Comparison of ENCODE assay signal across 19 cellular contexts in the genomic region with DNA sequence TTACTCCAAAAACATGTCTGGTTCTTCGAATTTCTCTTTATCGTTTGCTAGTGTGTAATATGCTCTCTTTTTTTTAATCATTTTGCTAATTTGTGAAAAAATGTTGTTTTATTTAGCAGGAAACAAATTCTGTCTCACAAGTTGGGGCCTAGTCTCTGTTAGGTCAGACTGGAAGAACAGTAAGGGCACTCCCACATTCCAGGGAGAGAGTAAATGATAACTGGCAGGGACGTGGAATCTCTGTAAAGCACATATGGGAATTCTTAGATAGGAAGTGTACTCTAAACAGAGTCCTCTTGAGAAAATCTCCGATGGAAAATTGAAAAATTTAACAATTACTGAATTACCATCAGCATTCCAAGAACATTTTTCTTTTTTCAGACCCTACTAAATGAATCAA. TPM values are rescaled to one million over a fixed set of nuclear protein-coding genes. Genes with fewer than 3 reads are reported as not detected.
"Had no signal": no experiment of that assay in that cellular context is flagged by ENCODE, and none has a peak within 500 bp of the region (broad histone marks: within the 10 kb centered on the region; RNA-seq: fewer than 3 reads in every experiment).

No MANE protein-coding gene starts in this region.

- DNase-seq: activated CD4-positive, alpha-beta T cell treated with anti-CD3 and anti-CD28 coated beads, Interleukin-2, amount 50 U/mL, for 4 hours; activated CD4-positive, CD25-positive, alpha-beta regulatory T cell treated with anti-CD3 and anti-CD28 coated beads, Interleukin-2, amount 50 U/mL, for 72 hours; activated CD8-positive, alpha-beta memory T cell treated with anti-CD3 and anti-CD28 coated beads, Interleukin-2, amount 10 ng/mL, durations not matched to agents 7 days and 5 days; activated effector memory CD4-positive, alpha-beta T cell treated with anti-CD3 and anti-CD28 coated beads, Interleukin-2, amount 50 U/mL, for 16 hours; activated naive CD8-positive, alpha-beta T cell treated with anti-CD3 and anti-CD28 coated beads for 36 hours; activated T-cell treated with anti-CD3 and anti-CD28 coated beads, Interleukin-2, amount 50 U/mL, for 4 hours; aorta; colonic mucosa; immature natural killer cell; nephron progenitor cell; psoas muscle; sigmoid colon; stimulated activated CD4-positive, alpha-beta T cell treated with anti-CD3 and anti-CD28 coated beads, Interleukin-4, amount 100 ng/mL, for 24 hours; SW 1271; upper lobe of right lung had no signal

- H3K36me3 ChIP-seq: cardiac muscle cell, colonic mucosa, sigmoid colon, upper lobe of right lung had no signal

- H3K4me3 ChIP-seq: cardiac muscle cell, colonic mucosa, psoas muscle, sigmoid colon, upper lobe of right lung had no signal

- H3K9me3 Mint-ChIP-seq: activated naive CD8-positive, alpha-beta T cell treated with anti-CD3 and anti-CD28 coated beads for 36 hours; activated T-cell treated with anti-CD3 and anti-CD28 coated beads, Interleukin-2, amount 50 U/mL, for 4 hours; immature natural killer cell; nephron progenitor cell; stimulated activated naive CD8-positive, alpha-beta T cell treated with anti-CD3 and anti-CD28 coated beads, Interleukin-15, Interleukin-2, amounts not matched to agents 100 ng/mL and 50 ng/mL, for 24 hours; T-helper 2 cell treated with Interferon-gamma antibody and Interleukin-4, amounts not matched to agents 5 μg/mL and 100 μg/mL, for 36 hours had no signal

- H3K4me1 Mint-ChIP-seq: activated CD8-positive, alpha-beta memory T cell treated with anti-CD3 and anti-CD28 coated beads, Interleukin-2, amount 10 ng/mL, durations not matched to agents 7 days and 5 days; activated naive CD8-positive, alpha-beta T cell treated with anti-CD3 and anti-CD28 coated beads for 36 hours; immature natural killer cell; nephron progenitor cell had no signal

- H3K9me3 ChIP-seq: colonic mucosa, psoas muscle, sigmoid colon, upper lobe of right lung had no signal

- H3K36me3 Mint-ChIP-seq: activated CD8-positive, alpha-beta memory T cell treated with anti-CD3 and anti-CD28 coated beads, Interleukin-2, amount 10 ng/mL, durations not matched to agents 7 days and 5 days; activated naive CD8-positive, alpha-beta T cell treated with anti-CD3 and anti-CD28 coated beads for 36 hours; immature natural killer cell had no signal

- H3K27me3 ChIP-seq: cardiac muscle cell, colonic mucosa, sigmoid colon, upper lobe of right lung had no signal

- H3K4me3 Mint-ChIP-seq: activated CD8-positive, alpha-beta memory T cell treated with anti-CD3 and anti-CD28 coated beads, Interleukin-2, amount 10 ng/mL, durations not matched to agents 7 days and 5 days; activated naive CD8-positive, alpha-beta T cell treated with anti-CD3 and anti-CD28 coated beads for 36 hours; activated T-cell treated with anti-CD3 and anti-CD28 coated beads, Interleukin-2, amount 50 U/mL, for 4 hours; immature natural killer cell; nephron progenitor cell; stimulated activated naive CD8-positive, alpha-beta T cell treated with anti-CD3 and anti-CD28 coated beads, Interleukin-15, Interleukin-2, amounts not matched to agents 100 ng/mL and 50 ng/mL, for 24 hours; T-helper 2 cell treated with Interferon-gamma antibody and Interleukin-4, amounts not matched to agents 5 μg/mL and 100 μg/mL, for 36 hours had no signal

- H3K27me3 Mint-ChIP-seq: activated CD8-positive, alpha-beta memory T cell treated with anti-CD3 and anti-CD28 coated beads, Interleukin-2, amount 10 ng/mL, durations not matched to agents 7 days and 5 days; activated naive CD8-positive, alpha-beta T cell treated with anti-CD3 and anti-CD28 coated beads for 36 hours; stimulated activated naive CD8-positive, alpha-beta T cell treated with anti-CD3 and anti-CD28 coated beads, Interleukin-15, Interleukin-2, amounts not matched to agents 100 ng/mL and 50 ng/mL, for 24 hours had no signal

- H3K27ac ChIP-seq: cardiac muscle cell, colonic mucosa, psoas muscle, sigmoid colon, upper lobe of right lung had no signal

- H3K27ac Mint-ChIP-seq: activated CD8-positive, alpha-beta memory T cell treated with anti-CD3 and anti-CD28 coated beads, Interleukin-2, amount 10 ng/mL, durations not matched to agents 7 days and 5 days; activated naive CD8-positive, alpha-beta T cell treated with anti-CD3 and anti-CD28 coated beads for 36 hours; immature natural killer cell; nephron progenitor cell; stimulated activated naive CD8-positive, alpha-beta T cell treated with anti-CD3 and anti-CD28 coated beads, Interleukin-15, Interleukin-2, amounts not matched to agents 100 ng/mL and 50 ng/mL, for 24 hours; T-helper 2 cell treated with Interferon-gamma antibody and Interleukin-4, amounts not matched to agents 5 μg/mL and 100 μg/mL, for 36 hours had no signal

- H3K4me1 ChIP-seq: colonic mucosa, psoas muscle, sigmoid colon, upper lobe of right lung had no signal

RNA-seq across cellular contexts. Expression of a gene that starts 38.8 kb away (rescaled TPM):
- total RNA-seq: activated CD8-positive, alpha-beta memory T cell treated with anti-CD3 and anti-CD28 coated beads, Interleukin-2, amount 10 ng/mL, durations not matched to agents 7 days and 5 days; activated naive CD8-positive, alpha-beta T cell treated with anti-CD3 and anti-CD28 coated beads for 36 hours; activated T-cell treated with anti-CD3 and anti-CD28 coated beads, Interleukin-2, amount 50 U/mL, for 4 hours; cardiac muscle cell; colonic mucosa; left lobe of liver; psoas muscle; sigmoid colon; upper lobe of right lung had no signal
- polyA plus RNA-seq: cardiac muscle cell, immature natural killer cell had no signal
